ENCODE assay signal across 8 cellular contexts in genomic region chr7:148527717-148528168, GRCh38.
DNase-seq lines count a peak whose midpoint lies in the region; ATAC-seq and FAIRE-seq lines count a peak whose summit lies in the region.

No MANE protein-coding gene starts in this region.

- peak; percentile 100 for ATAC-seq in GM21529 (IDR thresholded peaks at IDR 0.05; ENCODE audit: unreplicated experiment)
- ATAC-seq in sciatic nerve = no peak

- intact Hi-C loops in sciatic nerve (cut with DNase I) = no loop called here

- FAIRE-seq in HTR-8/SVneo (lab: Jason Lieb, UNC) = peak; percentile 57

- peak; percentile 58 for DNase-seq in GDM1 (lab: John Stamatoyannopoulos, UW)
- DNase-seq in HTR-8/SVneo (ENCODE audit: insufficient read length, low spot score) = peak; percentile 56
- DNase-seq in RPMI7951 (ENCODE audit: low read depth) = peak; percentile 84
- DNase-seq in activated T-helper 1 cell treated with Interleukin-2 at 50 U/mL for 16 hours (ENCODE audit: low read depth) = peak; percentile 58
- peak; percentile 57 for DNase-seq in glomerular endothelial cell (ENCODE audit: extremely low read depth, low read depth, low spot score)
- peak; percentile 79 for DNase-seq in sciatic nerve (ENCODE audit: low spot score)
- DNase-seq in cerebellar nuclear complex (lab: John Stamatoyannopoulos, UW) = no peak

Comparison
In these comparisons a context has a peak if more than half of its experiments do, and no peak if none do; other contexts are left out.
1. DNase-seq: peak in GDM1 (single experiment), HTR-8/SVneo (single experiment), RPMI7951 (single experiment), activated T-helper 1 cell treated with Interleukin-2 at 50 U/mL for 16 hours (single experiment), glomerular endothelial cell (single experiment) and sciatic nerve (single experiment); none in cerebellar nuclear complex (0 of 2).